Comparison of ENCODE assay signal across 9 cellular contexts in genomic region chr17:3647769-3648540, GRCh38. TPM values are rescaled to one million over a fixed set of nuclear protein-coding genes. Genes with fewer than 3 reads are reported as not detected.
DNase-seq lines count a peak whose midpoint lies in the region; ATAC-seq and TF ChIP-seq lines count a peak whose summit lies in the region.
"Had no signal": no experiment of that assay in that cellular context is flagged by ENCODE, and none has a peak within 500 bp of the region (broad histone marks: within the 10 kb centered on the region; RNA-seq: fewer than 3 reads in every experiment).

No MANE protein-coding gene starts in this region.

- no peaks in the 10 kb centered on the region for H3K27me3 ChIP-seq in DND-41 (ENCODE audit: insufficient read depth, low read length, poor library complexity)
- H3K27me3 ChIP-seq: SJSA1 had no signal

- intact Hi-C loops in activated CD4-positive, alpha-beta T cell treated with anti-CD3 and anti-CD28 coated beads, Interleukin-2, amount 10 ng/mL, durations not matched to agents 24 days and 14 days (cut with micrococcal nuclease) = loop anchor here (2.0 kb wide), 1 partner anchor 45 kb away; no protein-coding TSS in a partner anchor

- no peak for TF ChIP-seq POLR2A in GM18505 (IDR thresholded peaks at IDR 0.05; ENCODE audit: borderline replicate concordance, extremely low read depth, insufficient read depth, insufficient read length)

- no peaks in the 10 kb centered on the region for H3K9me3 Mint-ChIP-seq in activated CD4-positive, alpha-beta T cell treated with anti-CD3 and anti-CD28 coated beads, Interleukin-2, amount 10 ng/mL, durations not matched to agents 24 days and 14 days
- H3K9me3 Mint-ChIP-seq in neural crest cell = no peaks in the 10 kb centered on the region

- no peak overlapping the region for H3K9ac ChIP-seq in DND-41 (ENCODE audit: low read depth, low read length)

- no peak overlapping the region for H3K4me2 ChIP-seq in DND-41 (ENCODE audit: insufficient read depth, low read length)

- H3K36me3 ChIP-seq in DND-41 (ENCODE audit: insufficient read depth, low read length) = peaks cover 16% of the 10 kb centered on the region; the same call in 1 of the 2 replicates

- DNase-seq in DND-41 (peak; percentile 47), LHCN-M2 (ENCODE audit: low read depth) (peak; percentile 30), fibroblast of gingiva (ENCODE audit: low read depth) (peak; percentile 61), neural crest cell (ENCODE audit: low read depth, low spot score) (peak; percentile 70)
- peak; percentile 83 for DNase-seq in activated CD4-positive, alpha-beta T cell treated with anti-CD3 and anti-CD28 coated beads, Interleukin-2, amount 10 ng/mL, durations not matched to agents 24 days and 14 days
- no peak for DNase-seq in effector CD4-positive, alpha-beta T cell

- no peaks in the 10 kb centered on the region for H3K27me3 Mint-ChIP-seq in activated CD4-positive, alpha-beta T cell treated with anti-CD3 and anti-CD28 coated beads, Interleukin-2, amount 10 ng/mL, durations not matched to agents 24 days and 14 days
- H3K27me3 Mint-ChIP-seq in neural crest cell (ENCODE audit: low read depth) = no peaks in the 10 kb centered on the region

- no peak overlapping the region for H3K4me3 Mint-ChIP-seq in activated CD4-positive, alpha-beta T cell treated with anti-CD3 and anti-CD28 coated beads, Interleukin-2, amount 10 ng/mL, durations not matched to agents 24 days and 14 days
- H3K4me3 Mint-ChIP-seq in neural crest cell = peak overlapping the region; percentile 48

- peaks cover 4% of the 10 kb centered on the region; the same call in 1 of the 2 replicates for H4K20me1 ChIP-seq in DND-41 (ENCODE audit: insufficient read depth, low read length)

- H3K9me3 ChIP-seq in DND-41 (ENCODE audit: insufficient read depth, low read length, severe bottlenecking) = no peaks in the 10 kb centered on the region
- H3K9me3 ChIP-seq: SJSA1 had no signal

- H3K4me1 Mint-ChIP-seq in activated CD4-positive, alpha-beta T cell treated with anti-CD3 and anti-CD28 coated beads, Interleukin-2, amount 10 ng/mL, durations not matched to agents 24 days and 14 days = peaks cover 19% of the 10 kb centered on the region
- peaks cover 10% of the 10 kb centered on the region for H3K4me1 Mint-ChIP-seq in neural crest cell

- peaks cover 36% of the 10 kb centered on the region for H3K36me3 Mint-ChIP-seq in activated CD4-positive, alpha-beta T cell treated with anti-CD3 and anti-CD28 coated beads, Interleukin-2, amount 10 ng/mL, durations not matched to agents 24 days and 14 days (ENCODE audit: low read depth)
- H3K36me3 Mint-ChIP-seq in neural crest cell (ENCODE audit: low read depth) = no peaks in the 10 kb centered on the region

- H3K4me3 ChIP-seq in DND-41 (ENCODE audit: low read depth in 1 of 2, low read length in 2 of 2) = no peak overlapping the region
- H3K4me3 ChIP-seq: SJSA1 had no signal

- H3K27ac ChIP-seq in DND-41 (ENCODE audit: low read length) = no peak overlapping the region
- H3K27ac ChIP-seq: SJSA1 had no signal

- no peaks in the 10 kb centered on the region for H3K4me1 ChIP-seq in DND-41 (ENCODE audit: insufficient read depth, low read length)
- H3K4me1 ChIP-seq: SJSA1 had no signal

- no peak overlapping the region for H2AFZ ChIP-seq in DND-41 (ENCODE audit: low read depth, low read length)

- peak; percentile 79 for ATAC-seq in DND-41 (ENCODE audit: insufficient read depth, low read depth)
- ATAC-seq in HG03520 (IDR thresholded peaks at IDR 0.05; ENCODE audit: unreplicated experiment) = no peak
- ATAC-seq in GM18505 (IDR thresholded peaks at IDR 0.05; ENCODE audit: unreplicated experiment) = no peak

- H3K79me2 ChIP-seq in DND-41 (ENCODE audit: insufficient read depth, low read length) = no peaks in the 10 kb centered on the region

- TF ChIP-seq CTCF in DND-41 (IDR thresholded peaks at IDR 0.05; ENCODE audit: borderline replicate concordance, extremely low read depth, low read length, poor library complexity, severe bottlenecking) = peak; percentile 61
- peak; percentile 66 for TF ChIP-seq CTCF in neural crest cell (conservative IDR thresholded peaks at IDR 0.05)

- H3K27ac Mint-ChIP-seq in activated CD4-positive, alpha-beta T cell treated with anti-CD3 and anti-CD28 coated beads, Interleukin-2, amount 10 ng/mL, durations not matched to agents 24 days and 14 days = peak overlapping the region; percentile 11
- H3K27ac Mint-ChIP-seq in neural crest cell (ENCODE audit: unreplicated experiment) = peak overlapping the region; percentile 72

RNA-seq across cellular contexts. Expression of gene CTNS, which starts 11.4 kb away (rescaled TPM):
- total RNA-seq in LHCN-M2 (2014; rRNA removed) = 20.3 and 29.1 TPM in 2 replicates
- 14.9 TPM for polyA plus RNA-seq in LHCN-M2 (2012)
- total RNA-seq in activated CD4-positive, alpha-beta T cell treated with anti-CD3 and anti-CD28 coated beads, Interleukin-2, amount 10 ng/mL, durations not matched to agents 24 days and 14 days = 46.7 and 48.1 TPM in 2 replicates
- total RNA-seq in neural crest cell = 17.4 and 18.6 TPM in 2 replicates

RNA-seq across cellular contexts. Expression of gene SHPK, which starts 11.9 kb away (rescaled TPM):
- total RNA-seq in LHCN-M2 (2014; rRNA removed) (17.4 and 17.8 TPM in 2 replicates), neural crest cell (21.8 and 22.7 TPM in 2 replicates)
- polyA plus RNA-seq in LHCN-M2 (2012) = 6.3 TPM
- total RNA-seq in activated CD4-positive, alpha-beta T cell treated with anti-CD3 and anti-CD28 coated beads, Interleukin-2, amount 10 ng/mL, durations not matched to agents 24 days and 14 days = 20.6 and 21.2 TPM in 2 replicates

RNA-seq across cellular contexts. Expression of gene TAX1BP3, which starts 20.4 kb away (rescaled TPM):
- total RNA-seq in LHCN-M2 (2014; rRNA removed) (259 and 286 TPM in 2 replicates), neural crest cell (58.2 and 65.8 TPM in 2 replicates)
- polyA plus RNA-seq in LHCN-M2 (2012) = 392 TPM
- total RNA-seq in activated CD4-positive, alpha-beta T cell treated with anti-CD3 and anti-CD28 coated beads, Interleukin-2, amount 10 ng/mL, durations not matched to agents 24 days and 14 days = 28.7 and 29.0 TPM in 2 replicates

RNA-seq across cellular contexts. Expression of gene EMC6, which starts 20.7 kb away (rescaled TPM):
- total RNA-seq in LHCN-M2 (2014; rRNA removed) (13.0 and 42.7 TPM in 2 replicates), neural crest cell (53.4 and 54.5 TPM in 2 replicates)
- 67.7 TPM for polyA plus RNA-seq in LHCN-M2 (2012)
- 69.4 and 70.5 TPM in 2 replicates for total RNA-seq in activated CD4-positive, alpha-beta T cell treated with anti-CD3 and anti-CD28 coated beads, Interleukin-2, amount 10 ng/mL, durations not matched to agents 24 days and 14 days

RNA-seq across cellular contexts. Expression of gene TRPV1, which starts 38.7 kb away (rescaled TPM):
- 0.51 and 0.86 TPM in 2 replicates for total RNA-seq in LHCN-M2 (2014; rRNA removed)
- 0.63 TPM for polyA plus RNA-seq in LHCN-M2 (2012)
- 6.1 and 8.2 TPM in 2 replicates for total RNA-seq in activated CD4-positive, alpha-beta T cell treated with anti-CD3 and anti-CD28 coated beads, Interleukin-2, amount 10 ng/mL, durations not matched to agents 24 days and 14 days
- total RNA-seq in neural crest cell = 9.5 and 10.5 TPM in 2 replicates
